In genomic region chr15:31128919-31129768, GRCh38 we compare ENCODE assay signal across 8 cellular contexts. TPM values are rescaled to one million over a fixed set of nuclear protein-coding genes. Genes with fewer than 3 reads are reported as not detected.
DNase-seq lines count a peak whose midpoint lies in the region; ATAC-seq and TF ChIP-seq lines count a peak whose summit lies in the region.

No MANE protein-coding gene starts in this region.

- no peaks in the 10 kb centered on the region for H4K20me1 ChIP-seq in osteoblast (ENCODE audit: insufficient read depth, low read length)

- H3K4me2 ChIP-seq in osteoblast (ENCODE audit: insufficient read depth, low read length), result peak overlapping the region; percentile 67

- H2AFZ ChIP-seq in osteoblast (ENCODE audit: low read length), result peak overlapping the region; percentile 16

- H3K27me3 ChIP-seq in SJCRH30, result no peaks in the 10 kb centered on the region
- peaks cover 15% of the 10 kb centered on the region for H3K27me3 ChIP-seq in osteoblast (ENCODE audit: insufficient read depth, low read length)

- peak; percentile 65 for DNase-seq in Daoy (ENCODE audit: low read depth)
- DNase-seq in HPDE6-E6E7 (ENCODE audit: extremely low spot score), result peak; percentile 37
- DNase-seq in SJCRH30, result peak; percentile 58 to 72
- peak; percentile 90 for DNase-seq in activated effector memory CD4-positive, alpha-beta T cell treated with anti-CD3 and anti-CD28 coated beads, Interleukin-2, amount 50 U/mL, for 16 hours
- DNase-seq in foreskin melanocyte, result peak; percentile 65
- DNase-seq in osteoblast (ENCODE audit: insufficient read length, low spot score, missing footprints), result peak; percentile 90
- peak in 46 of 49 donors; percentile 5 to 89 (median 62) for DNase-seq in substantia nigra (lab: John Stamatoyannopoulos, UW)

- H3K36me3 ChIP-seq in SJCRH30 (no peaks in the 10 kb centered on the region), osteoblast (ENCODE audit: insufficient read depth, low read length) (no peaks in the 10 kb centered on the region)

- H3K27ac ChIP-seq in SJCRH30 (no peak overlapping the region), osteoblast (ENCODE audit: low read depth, low read length) (no peak overlapping the region), substantia nigra (ENCODE audit: low read depth, low read length, poor library complexity, severe bottlenecking) (no peak overlapping the region)

- H3K79me2 ChIP-seq in osteoblast (ENCODE audit: insufficient read depth, low read length), result no peaks in the 10 kb centered on the region

- H3K4me1 ChIP-seq in SJCRH30 (0 out of 2 replicates have a peak, but pooled peaks cover 3% of the 10 kb centered on the region), osteoblast (ENCODE audit: insufficient read depth, low read length) (peaks cover 3% of the 10 kb centered on the region)

- no peaks in the 10 kb centered on the region for H3K9me3 ChIP-seq in SJCRH30 (replicated peaks)
- H3K9me3 ChIP-seq in osteoblast (ENCODE audit: low read depth, low read length), result no peaks in the 10 kb centered on the region

- no peak overlapping the region for H3K4me3 ChIP-seq in SJCRH30
- peak overlapping the region; percentile 35 for H3K4me3 ChIP-seq in osteoblast (ENCODE audit: insufficient read depth, low read length)

- no peak for ATAC-seq in HG02852 (IDR thresholded peaks at IDR 0.05; ENCODE audit: unreplicated experiment)

- peak; percentile 98 for TF ChIP-seq CTCF in osteoblast (IDR thresholded peaks at IDR 0.05; ENCODE audit: extremely low read depth, low read depth, low read length)

RNA-seq across cellular contexts. Expression of gene TRPM1, which starts 27.6 kb away (rescaled TPM):
- not detected in 2 replicates for total RNA-seq in Daoy (2014; rRNA removed; shearing (Covaris generic))
- 0.06 TPM in 1 of 2 replicates, not detected in the other for total RNA-seq in SJCRH30 (2014; rRNA removed; shearing (Covaris generic))
- total RNA-seq in osteoblast, result under 0.01 TPM in 1 of 2 replicates, not detected in the other

Comparison
In these comparisons a context has a peak if more than half of its experiments do, and no peak if none do; other contexts are left out.
1. DNase-seq: peak in every context shown above with its lines; median percentile 90 in activated effector memory CD4-positive, alpha-beta T cell treated with anti-CD3 and anti-CD28 coated beads, Interleukin-2, amount 50 U/mL, for 16 hours; 90 in osteoblast; 65 in Daoy; 65 in SJCRH30; 65 in foreskin melanocyte; 62 in substantia nigra; 37 in HPDE6-E6E7.